ENCODE assay signal across 20 cellular contexts in genomic region chr6:99608059-99608885, GRCh38. TPM values are rescaled to one million over a fixed set of nuclear protein-coding genes. Genes with fewer than 3 reads are reported as not detected.
DNase-seq lines count a peak whose midpoint lies in the region; ATAC-seq and TF ChIP-seq lines count a peak whose summit lies in the region.
"Had no signal": no experiment of that assay in that cellular context is flagged by ENCODE, and none has a peak within 500 bp of the region (broad histone marks: within the 10 kb centered on the region; RNA-seq: fewer than 3 reads in every experiment).

No MANE protein-coding gene starts in this region.

- no peaks in the 10 kb centered on the region for H3K36me3 ChIP-seq in endodermal cell (ENCODE audit: control insufficient read depth, insufficient read depth, low read length)

- H3K4me1 ChIP-seq in endodermal cell (ENCODE audit: control insufficient read depth, insufficient read depth, low read length): peaks cover 11% of the 10 kb centered on the region

- H3K4me1 Mint-ChIP-seq in activated naive CD4-positive, alpha-beta T cell treated with anti-CD3 and anti-CD28 coated beads, Interleukin-2, amount 50 U/mL, for 24 hours: peaks cover 29% of the 10 kb centered on the region
- H3K4me1 Mint-ChIP-seq in activated naive CD4-positive, alpha-beta T cell treated with anti-CD3 and anti-CD28 coated beads for 36 hours (ENCODE audit: low read depth): peaks cover 44% of the 10 kb centered on the region
- H3K4me1 Mint-ChIP-seq in IgD-negative memory B cell (peaks cover 5 to 34% (median 11%) of the 10 kb centered on the region in 3 donors), endodermal cell (peaks cover 22% of the 10 kb centered on the region)
- peaks cover 16 to 53% of the 10 kb centered on the region in 2 donors for H3K4me1 Mint-ChIP-seq in stimulated activated naive B cell treated with anti-CD40 and anti-IgM and Interleukin-4, amounts not matched to agents 10 μg/mL and 1 μg/mL and 100 μg/mL, for 72 hours

- intact Hi-C loops in activated naive CD4-positive, alpha-beta T cell treated with anti-CD3 and anti-CD28 coated beads for 36 hours (cut with micrococcal nuclease): loop anchor here (2.0 kb wide), 1 partner anchor 775 kb away; no protein-coding TSS in a partner anchor

- no peak for TF ChIP-seq CTCF in endodermal cell (conservative IDR thresholded peaks at IDR 0.05)

- H3K27me3 ChIP-seq in endodermal cell (ENCODE audit: control insufficient read depth, insufficient read depth, low read length, poor library complexity, severe bottlenecking): peaks cover 100% of the 10 kb centered on the region

- no peak for ATAC-seq in stimulated activated naive B cell treated with anti-CD40 and anti-IgM and Interleukin-4, amounts not matched to agents 10 μg/mL and 1 μg/mL and 100 μg/mL, for 72 hours (replicated peaks)
- ATAC-seq: CD8-positive, alpha-beta T cell had no signal

- DNase-seq in activated naive CD4-positive, alpha-beta T cell treated with anti-CD3 and anti-CD28 coated beads for 36 hours: no peak
- DNase-seq in endodermal cell: peak; percentile 60
- no peak for DNase-seq in stimulated activated naive B cell treated with anti-CD40 and anti-IgM and Interleukin-4, amounts not matched to agents 10 μg/mL and 1 μg/mL and 100 μg/mL, for 72 hours
- no peak for DNase-seq in SIG-M5 (lab: John Stamatoyannopoulos, UW)
- no peak for DNase-seq in GM19240 (ENCODE audit: insufficient read length, low spot score)
- DNase-seq: CD8-positive, alpha-beta T cell; DMS79 treated with DMSO at 0.1 percent for 48 hours; GF-D8; Karpas-422; MM.1S; NCI-H1105 treated with DMSO at 0.1 percent for 48 hours; NCI-H187; NCI-H446; NCI-H748 treated with DMSO at 0.1 percent for 48 hours had no signal

- no peak overlapping the region for H3K4me3 Mint-ChIP-seq in activated naive CD4-positive, alpha-beta T cell treated with anti-CD3 and anti-CD28 coated beads, Interleukin-2, amount 50 U/mL, for 24 hours
- no peak overlapping the region for H3K4me3 Mint-ChIP-seq in activated naive CD4-positive, alpha-beta T cell treated with anti-CD3 and anti-CD28 coated beads for 36 hours
- H3K4me3 Mint-ChIP-seq in IgD-negative memory B cell (peak overlapping the region in 3 of 4 donors; percentile 12 to 68 (median 62)), endodermal cell (no peak overlapping the region)
- H3K4me3 Mint-ChIP-seq in stimulated activated naive B cell treated with anti-CD40 and anti-IgM and Interleukin-4, amounts not matched to agents 10 μg/mL and 1 μg/mL and 100 μg/mL, for 72 hours: peak overlapping the region; percentile 20 to 50
- H3K4me3 Mint-ChIP-seq: CD8-positive, alpha-beta T cell had no signal

- H3K27me3 Mint-ChIP-seq in activated naive CD4-positive, alpha-beta T cell treated with anti-CD3 and anti-CD28 coated beads, Interleukin-2, amount 50 U/mL, for 24 hours: peaks cover 73% of the 10 kb centered on the region
- H3K27me3 Mint-ChIP-seq in activated naive CD4-positive, alpha-beta T cell treated with anti-CD3 and anti-CD28 coated beads for 36 hours (ENCODE audit: low read depth): peaks cover 86% of the 10 kb centered on the region
- H3K27me3 Mint-ChIP-seq in IgD-negative memory B cell: peaks cover 79% of the 10 kb centered on the region
- peaks cover 100% of the 10 kb centered on the region for H3K27me3 Mint-ChIP-seq in endodermal cell (ENCODE audit: insufficient read depth)
- H3K27me3 Mint-ChIP-seq in stimulated activated naive B cell treated with anti-CD40 and anti-IgM and Interleukin-4, amounts not matched to agents 10 μg/mL and 1 μg/mL and 100 μg/mL, for 72 hours: peaks cover 64 to 81% of the 10 kb centered on the region in 2 donors

- 4 to 5% methylated on average over 5 to 28 of the region's 29 CpGs for WGBS in endodermal cell (ENCODE audit: insufficient coverage in 1 of 2, insufficient read length in 1 of 2), 2 experiments

- H3K9ac ChIP-seq in endodermal cell (ENCODE audit: extremely low read depth, low read length, poor library complexity, severe bottlenecking): no peak overlapping the region

- H3K9me3 Mint-ChIP-seq in activated naive CD4-positive, alpha-beta T cell treated with anti-CD3 and anti-CD28 coated beads, Interleukin-2, amount 50 U/mL, for 24 hours: no peaks in the 10 kb centered on the region
- H3K9me3 Mint-ChIP-seq in activated naive CD4-positive, alpha-beta T cell treated with anti-CD3 and anti-CD28 coated beads for 36 hours: peaks cover 1% of the 10 kb centered on the region
- H3K9me3 Mint-ChIP-seq in IgD-negative memory B cell: peaks cover 0 to 7% (median 4%) of the 10 kb centered on the region in 3 donors
- no peaks in the 10 kb centered on the region for H3K9me3 Mint-ChIP-seq in endodermal cell
- no peaks in the 10 kb centered on the region for H3K9me3 Mint-ChIP-seq in stimulated activated naive B cell treated with anti-CD40 and anti-IgM and Interleukin-4, amounts not matched to agents 10 μg/mL and 1 μg/mL and 100 μg/mL, for 72 hours

- CTCF ChIA-PET in activated naive CD4-positive, alpha-beta T cell treated with anti-CD3 and anti-CD28 coated beads for 36 hours (lab: Charles Lee): interaction anchor here (1.1 to 1.3 kb wide), 2 partner anchors 20 to 139 kb away, joined by 3 to 7 read pairs; no protein-coding TSS in a partner anchor

- peak overlapping the region; percentile 72 for H3K27ac Mint-ChIP-seq in activated naive CD4-positive, alpha-beta T cell treated with anti-CD3 and anti-CD28 coated beads, Interleukin-2, amount 50 U/mL, for 24 hours
- H3K27ac Mint-ChIP-seq in activated naive CD4-positive, alpha-beta T cell treated with anti-CD3 and anti-CD28 coated beads for 36 hours: no peak overlapping the region
- H3K27ac Mint-ChIP-seq in IgD-negative memory B cell: peak overlapping the region; percentile 67 to 91 (median 91)
- no peak overlapping the region for H3K27ac Mint-ChIP-seq in endodermal cell
- H3K27ac Mint-ChIP-seq in stimulated activated naive B cell treated with anti-CD40 and anti-IgM and Interleukin-4, amounts not matched to agents 10 μg/mL and 1 μg/mL and 100 μg/mL, for 72 hours: peak overlapping the region; percentile 85
- H3K27ac Mint-ChIP-seq: CD8-positive, alpha-beta T cell had no signal

- H3K27ac ChIP-seq in endodermal cell (ENCODE audit: low read depth, low read length): no peak overlapping the region

- no peak overlapping the region for H3K4me3 ChIP-seq in endodermal cell (ENCODE audit: low read length)

- no peaks in the 10 kb centered on the region for H3K9me3 ChIP-seq in endodermal cell (ENCODE audit: control insufficient read depth, low read length)

- H3K36me3 Mint-ChIP-seq in activated naive CD4-positive, alpha-beta T cell treated with anti-CD3 and anti-CD28 coated beads, Interleukin-2, amount 50 U/mL, for 24 hours: no peaks in the 10 kb centered on the region
- H3K36me3 Mint-ChIP-seq in activated naive CD4-positive, alpha-beta T cell treated with anti-CD3 and anti-CD28 coated beads for 36 hours (ENCODE audit: low read depth): no peaks in the 10 kb centered on the region
- H3K36me3 Mint-ChIP-seq in IgD-negative memory B cell: peaks cover 2% of the 10 kb centered on the region
- H3K36me3 Mint-ChIP-seq in endodermal cell (ENCODE audit: low read depth): no peaks in the 10 kb centered on the region
- peaks cover 0 to 6% of the 10 kb centered on the region in 2 donors for H3K36me3 Mint-ChIP-seq in stimulated activated naive B cell treated with anti-CD40 and anti-IgM and Interleukin-4, amounts not matched to agents 10 μg/mL and 1 μg/mL and 100 μg/mL, for 72 hours
- H3K36me3 Mint-ChIP-seq: CD8-positive, alpha-beta T cell had no signal

RNA-seq across cellular contexts. Expression of gene PRDM13, which starts 1.6 kb away (rescaled TPM):
- not detected for total RNA-seq in activated naive CD4-positive, alpha-beta T cell treated with anti-CD3 and anti-CD28 coated beads for 36 hours
- not detected for polyA plus RNA-seq in IgD-negative memory B cell
- total RNA-seq in endodermal cell: under 1 TPM in 1 of 2 donors, not detected in 1; 0.09 TPM
- polyA plus RNA-seq in endodermal cell (2013, experiment 1 of 2): 3.6 TPM
- 2.4 TPM for polyA plus RNA-seq in endodermal cell (2013, experiment 2 of 2)
- total RNA-seq: CD8-positive, alpha-beta T cell; H4; HepG2 had no signal
- polyA plus RNA-seq: AG04450, BJ, HepG2 had no signal

RNA-seq across cellular contexts. Expression of gene CCNC, which starts 39.8 kb away (rescaled TPM):
- total RNA-seq in activated naive CD4-positive, alpha-beta T cell treated with anti-CD3 and anti-CD28 coated beads for 36 hours: 10 to 100 TPM; 51.6 to 51.8 TPM
- 35.6 TPM for polyA plus RNA-seq in IgD-negative memory B cell
- 10 to 100 TPM; 96.4 to 99.2 TPM for total RNA-seq in endodermal cell
- polyA plus RNA-seq in endodermal cell (2013, experiment 1 of 2): 52.8 TPM
- 56.4 TPM for polyA plus RNA-seq in endodermal cell (2013, experiment 2 of 2)

Comparison
In these comparisons a context has a peak if more than half of its experiments do, and no peak if none do; other contexts are left out.
1. H3K27ac Mint-ChIP-seq: peak in activated naive CD4-positive, alpha-beta T cell treated with anti-CD3 and anti-CD28 coated beads, Interleukin-2, amount 50 U/mL, for 24 hours (single experiment), IgD-negative memory B cell (3 of 3) and stimulated activated naive B cell treated with anti-CD40 and anti-IgM and Interleukin-4, amounts not matched to agents 10 μg/mL and 1 μg/mL and 100 μg/mL, for 72 hours (single experiment); none in activated naive CD4-positive, alpha-beta T cell treated with anti-CD3 and anti-CD28 coated beads for 36 hours (single experiment) and endodermal cell (single experiment).
2. H3K4me3 Mint-ChIP-seq: peak in IgD-negative memory B cell (3 of 4) and stimulated activated naive B cell treated with anti-CD40 and anti-IgM and Interleukin-4, amounts not matched to agents 10 μg/mL and 1 μg/mL and 100 μg/mL, for 72 hours (2 of 2); none in activated naive CD4-positive, alpha-beta T cell treated with anti-CD3 and anti-CD28 coated beads, Interleukin-2, amount 50 U/mL, for 24 hours (single experiment), activated naive CD4-positive, alpha-beta T cell treated with anti-CD3 and anti-CD28 coated beads for 36 hours (single experiment) and endodermal cell (single experiment).